In genomic region chr10:87538092-87538795, GRCh38 we compare ENCODE assay signal across 1 cellular context.
TF ChIP-seq lines count a peak whose summit lies in the region.

No MANE protein-coding gene starts in this region.

TF ChIP-seq in HepG2, 621 proteins besides CTCF, POLR2A, EP300 and RAD21:
- no peak for TF ChIP-seq ZNF569 (CRISPR knock-in tag; IDR thresholded peaks at IDR 0.05; ENCODE audit: borderline replicate concordance)
- no peak for TF ChIP-seq BCLAF1 (IDR thresholded peaks at IDR 0.05)
- no peak for TF ChIP-seq KDM1A (CRISPR knock-in tag; IDR thresholded peaks at IDR 0.05)
- TF ChIP-seq, protein P1, sequence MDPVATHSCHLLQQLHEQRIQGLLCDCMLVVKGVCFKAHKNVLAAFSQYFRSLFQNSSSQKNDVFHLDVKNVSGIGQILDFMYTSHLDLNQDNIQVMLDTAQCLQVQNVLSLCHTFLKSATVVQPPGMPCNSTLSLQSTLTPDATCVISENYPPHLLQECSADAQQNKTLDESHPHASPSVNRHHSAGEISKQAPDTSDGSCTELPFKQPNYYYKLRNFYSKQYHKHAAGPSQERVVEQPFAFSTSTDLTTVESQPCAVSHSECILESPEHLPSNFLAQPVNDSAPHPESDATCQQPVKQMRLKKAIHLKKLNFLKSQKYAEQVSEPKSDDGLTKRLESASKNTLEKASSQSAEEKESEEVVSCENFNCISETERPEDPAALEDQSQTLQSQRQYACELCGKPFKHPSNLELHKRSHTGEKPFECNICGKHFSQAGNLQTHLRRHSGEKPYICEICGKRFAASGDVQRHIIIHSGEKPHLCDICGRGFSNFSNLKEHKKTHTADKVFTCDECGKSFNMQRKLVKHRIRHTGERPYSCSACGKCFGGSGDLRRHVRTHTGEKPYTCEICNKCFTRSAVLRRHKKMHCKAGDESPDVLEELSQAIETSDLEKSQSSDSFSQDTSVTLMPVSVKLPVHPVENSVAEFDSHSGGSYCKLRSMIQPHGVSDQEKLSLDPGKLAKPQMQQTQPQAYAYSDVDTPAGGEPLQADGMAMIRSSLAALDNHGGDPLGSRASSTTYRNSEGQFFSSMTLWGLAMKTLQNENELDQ (CRISPR knock-in tag; IDR thresholded peaks at IDR 0.05; ENCODE audit: borderline replicate concordance) = no peak
- TF ChIP-seq ZNF644 (CRISPR knock-in tag; IDR thresholded peaks at IDR 0.05; ENCODE audit: low read depth) = no peak
- TF ChIP-seq, protein P2, sequence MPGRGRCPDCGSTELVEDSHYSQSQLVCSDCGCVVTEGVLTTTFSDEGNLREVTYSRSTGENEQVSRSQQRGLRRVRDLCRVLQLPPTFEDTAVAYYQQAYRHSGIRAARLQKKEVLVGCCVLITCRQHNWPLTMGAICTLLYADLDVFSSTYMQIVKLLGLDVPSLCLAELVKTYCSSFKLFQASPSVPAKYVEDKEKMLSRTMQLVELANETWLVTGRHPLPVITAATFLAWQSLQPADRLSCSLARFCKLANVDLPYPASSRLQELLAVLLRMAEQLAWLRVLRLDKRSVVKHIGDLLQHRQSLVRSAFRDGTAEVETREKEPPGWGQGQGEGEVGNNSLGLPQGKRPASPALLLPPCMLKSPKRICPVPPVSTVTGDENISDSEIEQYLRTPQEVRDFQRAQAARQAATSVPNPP (CRISPR knock-in tag; IDR thresholded peaks at IDR 0.05) = no peak
- TF ChIP-seq NRL (CRISPR knock-in tag; IDR thresholded peaks at IDR 0.05; ENCODE audit: borderline replicate concordance) = no peak
- no peak for TF ChIP-seq TCF7 (IDR thresholded peaks at IDR 0.05; ENCODE audit: low read depth)
- TF ChIP-seq ZNF564 (CRISPR knock-in tag; IDR thresholded peaks at IDR 0.05) = no peak
- TF ChIP-seq, protein P3, sequence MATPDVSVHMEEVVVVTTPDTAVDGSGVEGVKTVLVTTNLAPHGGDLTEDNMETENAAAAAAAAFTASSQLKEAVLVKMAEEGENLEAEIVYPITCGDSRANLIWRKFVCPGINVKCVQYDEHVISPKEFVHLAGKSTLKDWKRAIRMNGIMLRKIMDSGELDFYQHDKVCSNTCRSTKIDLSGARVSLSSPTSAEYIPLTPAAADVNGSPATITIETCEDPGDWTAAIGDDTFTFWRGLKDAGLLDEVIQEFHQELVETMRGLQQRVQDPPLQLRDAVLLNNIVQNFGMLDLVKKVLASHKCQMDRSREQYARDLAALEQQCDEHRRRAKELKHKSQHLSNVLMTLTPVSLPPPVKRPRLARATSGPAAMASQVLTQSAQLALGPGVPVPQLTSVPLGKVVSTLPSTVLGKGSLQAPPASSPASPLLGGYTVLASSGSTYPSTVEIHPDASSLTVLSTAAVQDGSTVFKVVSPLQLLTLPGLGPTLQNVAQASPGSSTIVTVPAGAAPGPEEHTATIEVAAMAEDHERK (CRISPR knock-in tag; IDR thresholded peaks at IDR 0.05; ENCODE audit: low read depth) = no peak
TF ChIP-seq in HepG2: peak in this region for 0.
